ENCODE assay signal across 10 cellular contexts in the genomic region with DNA sequence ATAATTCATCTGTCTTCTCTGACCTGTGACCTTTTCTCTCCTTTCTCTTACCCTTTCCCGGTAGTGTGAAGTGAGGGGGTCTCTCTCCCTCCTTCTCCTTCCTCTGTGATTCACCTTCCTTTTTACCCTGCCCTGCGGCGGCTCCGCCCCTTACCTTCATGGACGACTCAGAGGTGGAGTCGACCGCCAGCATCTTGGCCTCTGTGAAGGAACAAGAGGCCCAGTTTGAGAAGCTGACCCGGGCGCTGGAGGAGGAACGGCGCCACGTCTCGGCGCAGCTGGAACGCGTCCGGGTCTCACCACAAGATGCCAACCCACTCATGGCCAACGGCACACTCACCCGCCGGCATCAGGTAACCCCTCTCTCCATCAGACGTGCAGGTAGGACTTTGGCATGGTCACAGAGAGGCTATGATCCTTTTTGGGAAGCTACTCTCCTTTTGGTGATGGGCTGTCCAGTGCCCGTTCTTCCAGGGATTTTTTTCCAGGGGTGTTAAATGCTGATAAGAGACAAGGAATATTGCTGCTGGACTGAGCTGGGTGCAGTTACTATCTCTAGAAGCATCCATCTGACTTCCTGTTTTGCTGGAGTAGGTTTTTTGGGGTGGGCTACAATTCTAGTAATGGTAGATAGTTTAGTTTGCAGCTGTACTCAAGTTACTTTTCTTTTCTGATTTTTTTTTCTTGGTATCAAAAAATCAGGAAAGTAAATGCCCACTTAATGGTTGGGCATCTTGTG. TPM values are rescaled to one million over a fixed set of nuclear protein-coding genes. Genes with fewer than 3 reads are reported as not detected.
A peak's percentile ranks its signal among the peaks of the same experiment; 100 is the strongest.
DNase-seq lines count a peak whose midpoint lies in the region; TF ChIP-seq lines count a peak whose summit lies in the region.
"Had no signal": no experiment of that assay in that cellular context is flagged by ENCODE, and none has a peak within 500 bp of the region (broad histone marks: within the 10 kb centered on the region; RNA-seq: fewer than 3 reads in every experiment).

No MANE protein-coding gene starts in this region.

- peaks cover 22% of the 10 kb centered on the region for H3K36me3 ChIP-seq in suprapubic skin
- H3K36me3 ChIP-seq in tibial artery: peaks cover 20 to 35% (median 28%) of the 10 kb centered on the region in 3 donors

- TF ChIP-seq EP300 in suprapubic skin (IDR thresholded peaks at IDR 0.05): no peak

- TF ChIP-seq POLR2A in suprapubic skin (IDR thresholded peaks at IDR 0.05): no peak

- peak; percentile 8 for DNase-seq in activated CD4-positive, alpha-beta T cell treated with anti-CD3 and anti-CD28 coated beads for 48 hours
- DNase-seq in activated CD4-positive, alpha-beta T cell treated with anti-CD3 and anti-CD28 coated beads, Interleukin-2, amount 50 U/mL, for 4 hours: no peak
- DNase-seq in immature natural killer cell (no peak), suprapubic skin (ENCODE audit: low spot score in 2 of 2) (no peak), D341Med (ENCODE audit: low spot score) (no peak), tibial artery (no peak), DMS53 (lab: John Stamatoyannopoulos, UW) (no peak)
- DNase-seq: NCI-H187 treated with DMSO at 0.1 percent for 48 hours had no signal

- WGBS in suprapubic skin: 85% methylated on average over 15 of the region's 22 CpGs

- TF ChIP-seq CTCF in VCaP (conservative IDR thresholded peaks at IDR 0.05) (no peak), suprapubic skin (IDR thresholded peaks at IDR 0.05) (no peak), tibial artery (IDR thresholded peaks at IDR 0.05) (no peak)

- H3K27ac ChIP-seq in VCaP: peak overlapping the region; percentile 50
- H3K27ac ChIP-seq in suprapubic skin: peak overlapping the region; percentile 75
- no peak overlapping the region for H3K27ac ChIP-seq in tibial artery

- H3K36me3 Mint-ChIP-seq in immature natural killer cell: peaks cover 2 to 11% (median 9%) of the 10 kb centered on the region in 3 donors

- peaks cover 70% of the 10 kb centered on the region for H3K4me1 ChIP-seq in suprapubic skin
- peaks cover 0 to 80% (median 48%) of the 10 kb centered on the region in 4 donors for H3K4me1 ChIP-seq in tibial artery

- H3K27me3 ChIP-seq in suprapubic skin (no peaks in the 10 kb centered on the region), tibial artery (no peaks in the 10 kb centered on the region)

- peak overlapping the region; percentile 71 to 80 (median 73) for H3K4me3 Mint-ChIP-seq in immature natural killer cell

- H3K9me3 Mint-ChIP-seq in immature natural killer cell: no peaks in the 10 kb centered on the region

- H3K4me1 Mint-ChIP-seq in immature natural killer cell: peaks cover 28 to 34% of the 10 kb centered on the region in 2 donors

- H3K4me3 ChIP-seq in suprapubic skin (no peak overlapping the region), tibial artery (no peak overlapping the region)

- H3K27me3 Mint-ChIP-seq in immature natural killer cell (ENCODE audit: low read depth in 3 of 3): peaks cover 4 to 12% (median 5%) of the 10 kb centered on the region in 3 donors

- intact Hi-C loops in tibial artery (cut with DNase I; ENCODE audit: low total_unique reads): no loop called here

- H3K9me3 ChIP-seq in suprapubic skin: no peaks in the 10 kb centered on the region
- no peaks in the 10 kb centered on the region for H3K9me3 ChIP-seq in tibial artery

- peak overlapping the region; percentile 76 to 93 (median 87) for H3K27ac Mint-ChIP-seq in immature natural killer cell

RNA-seq across cellular contexts. Expression of gene CTNND1, which starts 29.9 kb away (rescaled TPM):
- 1 to 10 TPM; 1.1 to 2.5 (median 1.9) TPM for polyA plus RNA-seq in immature natural killer cell
- 100 to 1,000 TPM; 216 to 336 (median 223) TPM for total RNA-seq in suprapubic skin

RNA-seq across cellular contexts. Expression of gene BTBD18, which starts 39.9 kb away (rescaled TPM):
- polyA plus RNA-seq in immature natural killer cell: under 1 TPM; 0.12 to 0.86 (median 0.25) TPM
- not detected for total RNA-seq in suprapubic skin
- total RNA-seq: mononuclear cell had no signal

RNA-seq across cellular contexts. Expression of gene SELENOH, which starts 50.2 kb away (rescaled TPM):
- polyA plus RNA-seq in immature natural killer cell: 100 to 1,000 TPM; 157 to 276 (median 190) TPM
- total RNA-seq in suprapubic skin: 10 to 100 TPM; 62.0 to 74.6 (median 67.5) TPM

Comparison
In these comparisons a context has a peak if more than half of its experiments do, and no peak if none do; other contexts are left out.
1. H3K27ac ChIP-seq: peak in VCaP (single experiment) and suprapubic skin (single experiment); none in tibial artery (0 of 2).